Comparison of ENCODE assay signal across 8 cellular contexts in genomic region chr17:56833812-56834379, GRCh38. TPM values are rescaled to one million over a fixed set of nuclear protein-coding genes. Genes with fewer than 3 reads are reported as not detected.
DNase-seq lines count a peak whose midpoint lies in the region; ATAC-seq and TF ChIP-seq lines count a peak whose summit lies in the region.

C17orf67 (minus strand) TSS chr17:56833920; CDS start chr17:56815810, 18,110 bp downstream.
DGKE (plus strand) TSS chr17:56834151; CDS start chr17:56834796, 645 bp downstream.

- no peaks in the 10 kb centered on the region for H3K36me3 ChIP-seq in vagina

- DNase-seq in NCI-H1436 treated with DMSO at 0.1 percent for 48 hours (lab: John Stamatoyannopoulos, UW): peak; percentile 63
- peak; percentile 99 to 100 (median 99) for DNase-seq in T-helper 17 cell
- DNase-seq in right cardiac atrium: peak; percentile 99 to 100 (median 99)
- DNase-seq in putamen (ENCODE audit: low spot score): peak; percentile 95
- DNase-seq in vagina (ENCODE audit: extremely low spot score in 2 of 2): peak in 1 of 2 donors; percentile 99

- peak within 1 kb of the TSS; percentile 88 for H3K27ac ChIP-seq in angular gyrus (ENCODE audit: low read depth, low read length)
- H3K27ac ChIP-seq in right cardiac atrium (ENCODE audit: low read length): peak within 1 kb of the TSS; percentile 71
- peak within 1 kb of the TSS; percentile 97 for H3K27ac ChIP-seq in vagina

- no peaks in the 10 kb centered on the region for H3K4me1 ChIP-seq in right cardiac atrium (ENCODE audit: control insufficient read depth, insufficient read depth, low read length)
- peaks cover 57% of the 10 kb centered on the region for H3K4me1 ChIP-seq in vagina

- no peaks in the 10 kb centered on the region for H3K27me3 ChIP-seq in right cardiac atrium (ENCODE audit: control insufficient read depth, insufficient read depth)
- no peaks in the 10 kb centered on the region for H3K27me3 ChIP-seq in vagina

- intact Hi-C loops in right cardiac atrium (cut with DNase I): loop anchor here in 1 of 4 donors (5.0 kb wide), 1 partner anchor 78 kb away; the partner anchor contains the start of gene TRIM25
- intact Hi-C loops in vagina (cut with DNase I): loop anchor here (5.0 kb wide), 1 partner anchor 78 kb away; the partner anchor contains the start of gene TRIM25

- ATAC-seq in HG02870 (IDR thresholded peaks at IDR 0.05; ENCODE audit: unreplicated experiment): peak; percentile 69
- peak; percentile 89 for ATAC-seq in T-helper 17 cell
- ATAC-seq in right cardiac atrium: peak; percentile 99

- H3K27ac Mint-ChIP-seq in T-helper 17 cell: peak within 1 kb of the TSS; percentile 93

- peaks cover 3% of the 10 kb centered on the region for H3K36me3 Mint-ChIP-seq in T-helper 17 cell (ENCODE audit: low read depth)

- peak within 1 kb of the TSS; percentile 95 for H3K4me3 Mint-ChIP-seq in T-helper 17 cell

- TF ChIP-seq CTCF in vagina (IDR thresholded peaks at IDR 0.05): peak in 1 of 3 experiments; percentile 5

- H3K4me3 ChIP-seq in right cardiac atrium (ENCODE audit: low read length): peak within 1 kb of the TSS; percentile 81
- peak within 1 kb of the TSS; percentile 82 to 93 for H3K4me3 ChIP-seq in vagina

- peak; percentile 72 for TF ChIP-seq POLR2A in GM15510 (IDR thresholded peaks at IDR 0.05; ENCODE audit: borderline replicate concordance, extremely low read depth, insufficient read length)
- peak in 1 of 2 donors; percentile 76 for TF ChIP-seq POLR2A in vagina (IDR thresholded peaks at IDR 0.05)

- H3K4me1 Mint-ChIP-seq in T-helper 17 cell: peaks cover 41% of the 10 kb centered on the region

- no peaks in the 10 kb centered on the region for H3K27me3 Mint-ChIP-seq in T-helper 17 cell

- no peaks in the 10 kb centered on the region for H3K9me3 ChIP-seq in T-helper 17 cell (ENCODE audit: control insufficient read depth, low read length, poor library complexity, severe bottlenecking)
- H3K9me3 ChIP-seq in right cardiac atrium (ENCODE audit: control insufficient read depth, low read length): no peaks in the 10 kb centered on the region
- no peaks in the 10 kb centered on the region for H3K9me3 ChIP-seq in vagina

- WGBS in right cardiac atrium: under 1% methylated on average over 65 of the region's 65 CpGs

RNA-seq across cellular contexts. Expression of gene C17orf67, which starts in this region (rescaled TPM):
- 1 to 10 TPM; 4.1 to 6.6 TPM for total RNA-seq in T-helper 17 cell
- total RNA-seq in right cardiac atrium: 1 to 10 TPM in 2 of 4 donors, under 1 TPM in 2; 0.65 to 1.3 (median 1.0) TPM
- 0.43 TPM for polyA plus RNA-seq in right cardiac atrium
- 2.7 TPM for total RNA-seq in vagina

RNA-seq across cellular contexts. Expression of gene DGKE, which starts in this region (rescaled TPM):
- total RNA-seq in T-helper 17 cell (10 to 100 TPM; 29.1 to 38.2 TPM), right cardiac atrium (1 to 10 TPM; 4.7 to 6.0 (median 5.7) TPM), vagina (13.0 TPM)
- polyA plus RNA-seq in right cardiac atrium: 2.4 TPM
